1 cellular context compared by ENCODE assay signal in the genomic region with DNA sequence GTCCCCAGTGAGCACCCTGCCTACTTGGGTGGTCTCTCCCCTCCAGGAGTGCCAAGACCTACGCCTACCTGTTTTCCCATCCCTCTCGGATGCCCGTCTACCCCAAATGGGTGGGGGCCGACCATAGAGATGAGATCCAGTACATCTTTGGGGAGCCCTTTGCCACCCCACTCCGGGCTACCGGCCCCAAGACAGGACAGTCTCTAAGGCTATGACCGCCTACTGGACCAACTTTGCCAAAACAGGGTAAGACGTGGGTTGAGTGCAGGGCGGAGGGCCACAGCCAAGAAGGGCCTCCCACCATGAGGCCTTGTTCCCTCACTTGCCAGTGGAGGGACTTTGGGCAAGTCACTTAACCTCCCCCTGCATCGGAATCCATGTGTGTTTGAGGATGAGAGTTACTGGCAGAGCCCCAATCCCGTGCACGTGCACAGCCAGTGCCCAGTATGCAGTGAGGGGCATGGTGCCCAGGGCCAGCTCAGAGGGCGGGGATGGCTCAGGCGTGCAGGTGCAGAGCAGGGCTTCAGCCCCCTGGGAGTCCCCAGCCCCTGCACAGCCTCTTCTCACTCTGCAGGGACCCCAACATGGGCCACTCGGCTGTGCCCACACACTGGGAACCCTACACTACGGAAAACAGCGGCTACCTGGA. TPM values are rescaled to one million over a fixed set of nuclear protein-coding genes. Genes with fewer than 3 reads are reported as not detected.
"Had no signal": no experiment of that assay in that cellular context is flagged by ENCODE, and none has a peak within 500 bp of the region (broad histone marks: within the 10 kb centered on the region; RNA-seq: fewer than 3 reads in every experiment).

No MANE protein-coding gene starts in this region.

RNA-seq across cellular contexts. Expression of a gene that starts 24.6 kb away (rescaled TPM):
- total RNA-seq: ascending aorta had no signal
